In genomic region chr2:207165121-207166038, GRCh38 we compare ENCODE assay signal across 8 cellular contexts. TPM values are rescaled to one million over a fixed set of nuclear protein-coding genes. Genes with fewer than 3 reads are reported as not detected.
DNase-seq lines count a peak whose midpoint lies in the region; ATAC-seq and TF ChIP-seq lines count a peak whose summit lies in the region.

Gene KLF7, minus strand, starts transcription at chr2:207165948. Its CDS starts 380 bp downstream, at chr2:207165568.

- TF ChIP-seq CTCF in C4-2B (conservative IDR thresholded peaks at IDR 0.05) = no peak
- no peak for TF ChIP-seq CTCF in hepatocyte (IDR thresholded peaks at IDR 0.05; ENCODE audit: poor library complexity)

- peak; percentile 14 for ATAC-seq in HG02885 (IDR thresholded peaks at IDR 0.05; ENCODE audit: poor library complexity, unreplicated experiment)
- no peak for ATAC-seq in HG03521 (IDR thresholded peaks at IDR 0.05; ENCODE audit: unreplicated experiment)

- H4K20me1 ChIP-seq in hepatocyte (ENCODE audit: insufficient read depth, poor library complexity, severe bottlenecking) = peaks cover 6% of the 10 kb centered on the region

- H3K36me3 ChIP-seq in hepatocyte (replicated peaks; ENCODE audit: insufficient read depth, low read depth) (no peaks in the 10 kb centered on the region), rectal smooth muscle tissue (ENCODE audit: control insufficient read depth, insufficient read depth, low read length) (no peaks in the 10 kb centered on the region)

- H3K9me3 Mint-ChIP-seq in T-helper 1 cell treated with Interleukin-12 subunit alpha and Interleukin-12 subunit beta and Interleukin-4 antibody, amounts not matched to agents 30 μg/mL and 1 μg/mL, for 36 hours = no peaks in the 10 kb centered on the region

- peak within 1 kb of the TSS; percentile 96 for H3K27ac Mint-ChIP-seq in T-helper 1 cell treated with Interleukin-12 subunit alpha and Interleukin-12 subunit beta and Interleukin-4 antibody, amounts not matched to agents 30 μg/mL and 1 μg/mL, for 36 hours

- no peaks in the 10 kb centered on the region for H3K27me3 Mint-ChIP-seq in T-helper 1 cell treated with Interleukin-12 subunit alpha and Interleukin-12 subunit beta and Interleukin-4 antibody, amounts not matched to agents 30 μg/mL and 1 μg/mL, for 36 hours (ENCODE audit: low read depth)

- peaks cover 39% of the 10 kb centered on the region for H3K79me2 ChIP-seq in hepatocyte

- H3K4me3 ChIP-seq in hepatocyte (peak within 1 kb of the TSS; percentile 92), rectal smooth muscle tissue (ENCODE audit: low read length) (peak within 1 kb of the TSS; percentile 93)

- peaks cover 45% of the 10 kb centered on the region for H3K4me1 Mint-ChIP-seq in T-helper 1 cell treated with Interleukin-12 subunit alpha and Interleukin-12 subunit beta and Interleukin-4 antibody, amounts not matched to agents 30 μg/mL and 1 μg/mL, for 36 hours (ENCODE audit: low read depth)

- H3K4me1 ChIP-seq in hepatocyte (ENCODE audit: insufficient read depth) (peaks cover 20% of the 10 kb centered on the region), rectal smooth muscle tissue (ENCODE audit: control insufficient read depth, insufficient read depth, low read length) (peaks cover 25% of the 10 kb centered on the region)

- H3K4me2 ChIP-seq in hepatocyte = peak within 1 kb of the TSS; percentile 86

- DNase-seq in astrocyte of the hippocampus (ENCODE audit: low read depth, low spot score) = peak; percentile 73
- DNase-seq in hepatocyte (ENCODE audit: low spot score) = peak; percentile 56
- no peak for DNase-seq in inferior parietal cortex (ENCODE audit: extremely low spot score)

- peak within 1 kb of the TSS; percentile 99 for H3K9ac ChIP-seq in rectal smooth muscle tissue (ENCODE audit: low read length)

- 1% methylated on average over 30 of the region's 36 CpGs for WGBS in hepatocyte (ENCODE audit: low lambda C conversion rate, missing lambda C conversion rate)

- H3K27me3 ChIP-seq in hepatocyte (no peaks in the 10 kb centered on the region), rectal smooth muscle tissue (ENCODE audit: control insufficient read depth, insufficient read depth, low read length) (no peaks in the 10 kb centered on the region)

- H3K9me2 ChIP-seq in hepatocyte (replicated peaks; ENCODE audit: insufficient read depth) = no peaks in the 10 kb centered on the region

- peak within 1 kb of the TSS; percentile 98 for H3K4me3 Mint-ChIP-seq in T-helper 1 cell treated with Interleukin-12 subunit alpha and Interleukin-12 subunit beta and Interleukin-4 antibody, amounts not matched to agents 30 μg/mL and 1 μg/mL, for 36 hours

- peak within 1 kb of the TSS; percentile 45 for H2AFZ ChIP-seq in hepatocyte

- H3K27ac ChIP-seq in C4-2B = peak within 1 kb of the TSS; percentile 96
- peak within 1 kb of the TSS; percentile 100 for H3K27ac ChIP-seq in hepatocyte
- peak within 1 kb of the TSS; percentile 100 for H3K27ac ChIP-seq in rectal smooth muscle tissue (ENCODE audit: low read depth, low read length)

- H3K9me3 ChIP-seq in hepatocyte (ENCODE audit: low read depth) = no peaks in the 10 kb centered on the region

- peaks cover 16% of the 10 kb centered on the region for H3K36me3 Mint-ChIP-seq in T-helper 1 cell treated with Interleukin-12 subunit alpha and Interleukin-12 subunit beta and Interleukin-4 antibody, amounts not matched to agents 30 μg/mL and 1 μg/mL, for 36 hours (ENCODE audit: low read depth)

RNA-seq across cellular contexts. Expression of gene KLF7, which starts in this region (rescaled TPM):
- 6.3 and 18.6 TPM in 2 replicates for total RNA-seq in hepatocyte
- polyA plus RNA-seq in hepatocyte = 7.9 and 8.4 TPM in 2 replicates
